15 cellular contexts compared by ENCODE assay signal in the genomic region with DNA sequence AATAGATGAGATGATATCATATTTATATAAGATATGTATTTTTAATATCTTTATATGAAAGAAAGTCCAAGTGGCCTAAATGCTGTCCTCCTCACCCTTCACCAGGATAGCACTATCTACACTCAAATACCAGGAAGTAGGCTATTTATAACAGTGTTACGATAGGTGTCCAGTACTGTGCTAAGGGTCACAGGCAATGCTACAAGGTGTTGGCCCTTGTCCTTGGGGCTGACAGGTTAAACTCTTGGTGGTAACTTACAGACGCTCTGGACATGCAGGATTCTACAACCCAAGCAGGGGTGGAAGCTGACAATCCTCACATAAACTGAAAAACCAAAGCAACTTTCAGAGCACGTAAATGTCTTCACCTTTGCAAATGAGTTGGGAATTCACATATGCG.
"Had no signal": no experiment of that assay in that cellular context is flagged by ENCODE, and none has a peak within 500 bp of the region (broad histone marks: within the 10 kb centered on the region; RNA-seq: fewer than 3 reads in every experiment).

No MANE protein-coding gene starts in this region.

- H3K4me2 ChIP-seq: smooth muscle cell had no signal

- H3K4me3 ChIP-seq: smooth muscle cell, thoracic aorta had no signal

- H3K27ac ChIP-seq: brain microvascular endothelial cell, foreskin keratinocyte, thoracic aorta had no signal

- ATAC-seq: activated CD4-positive, CD25-positive, alpha-beta regulatory T cell treated with anti-CD3 and anti-CD28 coated beads, Interleukin-2, amount 50 U/mL, for 24 hours; foreskin keratinocyte; natural killer cell treated with Interleukin-12 subunit alpha and Interleukin-12 subunit beta and Interleukin-15 and Interleukin-18, amount 100 ng/mL, for 72 hours; T-cell had no signal

- H3K9me3 ChIP-seq: thoracic aorta had no signal

- H3K36me3 ChIP-seq: brain microvascular endothelial cell, thoracic aorta had no signal

- H3K27me3 ChIP-seq: brain microvascular endothelial cell, foreskin keratinocyte had no signal

- DNase-seq: activated CD4-positive, alpha-beta T cell treated with anti-CD3 and anti-CD28 coated beads, Interleukin-2, amount 50 U/mL, for 1 hour; activated CD8-positive, alpha-beta memory T cell treated with anti-CD3 and anti-CD28 coated beads for 24 hours; activated naive CD8-positive, alpha-beta T cell treated with anti-CD3 and anti-CD28 coated beads for 36 hours; amygdala; brain microvascular endothelial cell; effector CD8-positive, alpha-beta T cell; foreskin keratinocyte; mesenchymal stem cell; posterior cingulate gyrus; T-cell; T-helper 9 cell had no signal
